ENCODE assay signal across 8 cellular contexts in genomic region chr1:42658880-42659337, GRCh38. TPM values are rescaled to one million over a fixed set of nuclear protein-coding genes. Genes with fewer than 3 reads are reported as not detected.
A peak's percentile ranks its signal among the peaks of the same experiment; 100 is the strongest.
DNase-seq lines count a peak whose midpoint lies in the region; ATAC-seq lines count a peak whose summit lies in the region.

No MANE protein-coding gene starts in this region.

- peaks cover 7% of the 10 kb centered on the region for H3K36me3 ChIP-seq in muscle layer of colon (ENCODE audit: insufficient read depth, low read length)

- peaks cover 47% of the 10 kb centered on the region for H3K36me3 Mint-ChIP-seq in dendritic cell treated with granulocyte-macrophage colony-stimulating factor and Interleukin-4, amounts not matched to agents 40 ng/mL and 50 ng/mL, for 4 days (ENCODE audit: low read depth)

- peak overlapping the region; percentile 89 for H3K27ac Mint-ChIP-seq in dendritic cell treated with granulocyte-macrophage colony-stimulating factor and Interleukin-4, amounts not matched to agents 40 ng/mL and 50 ng/mL, for 4 days

- H3K27ac ChIP-seq in muscle layer of colon (ENCODE audit: low read depth, low read length), result no peak overlapping the region

- H3K27me3 Mint-ChIP-seq in dendritic cell treated with granulocyte-macrophage colony-stimulating factor and Interleukin-4, amounts not matched to agents 40 ng/mL and 50 ng/mL, for 4 days, result no peaks in the 10 kb centered on the region

- peak; percentile 39 for DNase-seq in M059J (ENCODE audit: low read depth)
- no peak for DNase-seq in COR-L47 (lab: John Stamatoyannopoulos, UW)
- DNase-seq in activated CD4-positive, alpha-beta T cell treated with anti-CD3 and anti-CD28 coated beads for 48 hours, result no peak
- DNase-seq in NCI-H446 treated with DMSO at 0.1 percent for 48 hours (lab: John Stamatoyannopoulos, UW), result no peak

- H3K9me3 ChIP-seq in muscle layer of colon (ENCODE audit: low read length), result no peaks in the 10 kb centered on the region

- H3K9ac ChIP-seq in muscle layer of colon (ENCODE audit: low read length), result peak overlapping the region; percentile 44

- no peaks in the 10 kb centered on the region for H3K27me3 ChIP-seq in muscle layer of colon (ENCODE audit: control insufficient read depth in 1 of 2, insufficient read depth in 2 of 2, low read length in 2 of 2)

- H3K9me3 Mint-ChIP-seq in dendritic cell treated with granulocyte-macrophage colony-stimulating factor and Interleukin-4, amounts not matched to agents 40 ng/mL and 50 ng/mL, for 4 days, result no peaks in the 10 kb centered on the region

- ATAC-seq in GM18907 (IDR thresholded peaks at IDR 0.05; ENCODE audit: unreplicated experiment) (peak; percentile 4), HG03342 (IDR thresholded peaks at IDR 0.05; ENCODE audit: unreplicated experiment) (no peak)

- H3K4me3 Mint-ChIP-seq in dendritic cell treated with granulocyte-macrophage colony-stimulating factor and Interleukin-4, amounts not matched to agents 40 ng/mL and 50 ng/mL, for 4 days, result peak overlapping the region; percentile 98

- intact Hi-C loops in dendritic cell treated with granulocyte-macrophage colony-stimulating factor and Interleukin-4, amounts not matched to agents 40 ng/mL and 50 ng/mL, for 4 days (cut with micrococcal nuclease), result loop anchor here (1.0 to 10.0 kb wide), 2 partner anchors 23 to 194 kb away; partner anchors contain the start of genes CCDC30 and YBX1

- H3K4me1 ChIP-seq in muscle layer of colon (ENCODE audit: insufficient read depth, low read length), result peaks cover 9% of the 10 kb centered on the region

- H3K4me1 Mint-ChIP-seq in dendritic cell treated with granulocyte-macrophage colony-stimulating factor and Interleukin-4, amounts not matched to agents 40 ng/mL and 50 ng/mL, for 4 days (ENCODE audit: low read depth), result peaks cover 19% of the 10 kb centered on the region

- H3K4me3 ChIP-seq in muscle layer of colon (ENCODE audit: low read depth in 1 of 2, low read length in 2 of 2), result peak overlapping the region; percentile 69 to 89

RNA-seq across cellular contexts. Expression of gene PPIH, which starts 0.7 kb away (rescaled TPM):
- 88.9 and 99.8 TPM in 2 replicates for total RNA-seq in M059J (2014; rRNA removed; shearing (Covaris generic))

RNA-seq across cellular contexts. Expression of gene YBX1, which starts 23.3 kb away (rescaled TPM):
- 851 and 884 TPM in 2 replicates for total RNA-seq in M059J (2014; rRNA removed; shearing (Covaris generic))
